19 cellular contexts compared by ENCODE assay signal in the genomic region with DNA sequence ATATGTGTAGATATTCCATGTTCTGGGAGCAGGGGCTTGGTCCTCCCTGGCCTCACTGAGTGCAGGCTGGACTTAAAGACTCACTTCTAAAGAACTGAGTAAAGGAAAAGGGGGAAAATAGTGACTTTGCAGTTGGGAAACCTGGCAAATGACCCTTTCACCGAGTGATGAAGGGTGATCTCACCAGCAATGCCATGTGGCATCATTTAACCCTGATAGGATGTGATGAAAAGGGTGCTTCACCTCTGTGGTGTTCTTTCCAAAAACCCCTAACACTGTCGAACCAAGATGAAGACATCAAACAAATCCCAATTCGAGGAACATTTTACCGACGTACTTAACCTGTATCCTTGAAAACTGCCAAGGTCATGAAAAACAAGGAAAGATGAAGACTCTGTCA.
"Had no signal": no experiment of that assay in that cellular context is flagged by ENCODE, and none has a peak within 500 bp of the region (broad histone marks: within the 10 kb centered on the region; RNA-seq: fewer than 3 reads in every experiment).

No MANE protein-coding gene starts in this region.

- H3K27ac ChIP-seq: ascending aorta, cardiac muscle cell, colonic mucosa, epithelial cell of prostate had no signal

- H3K27me3 ChIP-seq: ascending aorta, cardiac muscle cell, colonic mucosa had no signal

- ATAC-seq: activated CD4-positive, CD25-positive, alpha-beta regulatory T cell treated with anti-CD3 and anti-CD28 coated beads, Interleukin-2, amount 50 U/mL, for 24 hours; naive thymus-derived CD8-positive, alpha-beta T cell; right cardiac atrium had no signal

- H3K9me3 ChIP-seq: ascending aorta, colonic mucosa, mucosa of descending colon had no signal

- H3K4me1 ChIP-seq: ascending aorta, colonic mucosa had no signal

- H3K27me3 Mint-ChIP-seq: naive thymus-derived CD8-positive, alpha-beta T cell had no signal

- DNase-seq: activated CD4-positive, alpha-beta T cell treated with anti-CD3 and anti-CD28 coated beads, Interleukin-2, amount 50 U/mL, for 4 hours; activated gamma-delta T cell treated with Interleukin-2 at 50 U/mL for 16 hours; activated T-cell treated with anti-CD3 and anti-CD28 coated beads, Interleukin-2, amount 50 U/mL, for 48 hours; colonic mucosa; effector memory CD4-positive, alpha-beta T cell; glutamatergic neuron; mucosa of descending colon; naive thymus-derived CD8-positive, alpha-beta T cell; nucleus accumbens; right cardiac atrium; stimulated activated naive CD4-positive, alpha-beta T cell; substantia nigra; SW 1271; trophoblast cell had no signal

- H3K4me3 Mint-ChIP-seq: naive thymus-derived CD8-positive, alpha-beta T cell; T-helper 2 cell treated with Interferon-gamma antibody and Interleukin-4, amounts not matched to agents 5 μg/mL and 100 μg/mL, for 36 hours had no signal

- H3K9me3 Mint-ChIP-seq: naive thymus-derived CD8-positive, alpha-beta T cell; T-helper 2 cell treated with Interferon-gamma antibody and Interleukin-4, amounts not matched to agents 5 μg/mL and 100 μg/mL, for 36 hours had no signal

- H3K36me3 ChIP-seq: ascending aorta, cardiac muscle cell, colonic mucosa had no signal

- H3K4me3 ChIP-seq: ascending aorta, cardiac muscle cell, colonic mucosa, mucosa of descending colon had no signal

- H3K27ac Mint-ChIP-seq: T-helper 2 cell treated with Interferon-gamma antibody and Interleukin-4, amounts not matched to agents 5 μg/mL and 100 μg/mL, for 36 hours had no signal
